ENCODE assay signal across 29 cellular contexts in genomic region chr6:51813904-51814303, GRCh38.
"Had no signal": no experiment of that assay in that cellular context is flagged by ENCODE, and none has a peak within 500 bp of the region (broad histone marks: within the 10 kb centered on the region; RNA-seq: fewer than 3 reads in every experiment).

No MANE protein-coding gene starts in this region.

- H3K27me3 Mint-ChIP-seq: natural killer cell treated with Interleukin-12 subunit alpha and Interleukin-12 subunit beta and Interleukin-15 and Interleukin-18, amount 100 ng/mL, for 72 hours; stimulated activated naive B cell treated with anti-CD40 and anti-IgM and Interleukin-4, amounts not matched to agents 10 μg/mL and 1 μg/mL and 100 μg/mL, for 72 hours had no signal

- H3K36me3 ChIP-seq: left lung, lower lobe of right lung, pancreas, prostate gland, stomach, thyroid gland, transverse colon, upper lobe of left lung had no signal

- DNase-seq: hypothalamus; immature natural killer cell; kidney; left colon; left lung; lower lobe of right lung; mesenchymal stem cell; naive thymus-derived CD4-positive, alpha-beta T cell; nucleus accumbens; pancreas; posterior cingulate gyrus; retina; right cardiac atrium; stimulated activated CD4-positive, alpha-beta T cell treated with anti-CD3 and anti-CD28 coated beads, Interleukin-12 subunit alpha, Interleukin-12 subunit beta, amount 100 ng/mL, for 4 hours; stimulated activated CD4-positive, alpha-beta T cell treated with anti-CD3 and anti-CD28 coated beads, Interleukin-15, amount 100 ng/mL, for 24 hours; stimulated activated CD4-positive, alpha-beta T cell treated with anti-CD3 and anti-CD28 coated beads, Interleukin-2, amount 100 ng/mL, for 24 hours; stimulated activated CD4-positive, alpha-beta T cell treated with anti-CD3 and anti-CD28 coated beads, Interleukin-4, amount 100 ng/mL, for 1 hour; stimulated activated naive B cell treated with anti-CD40 and anti-IgM and Interleukin-4, amounts not matched to agents 10 μg/mL and 1 μg/mL and 100 μg/mL, for 72 hours; stimulated activated naive CD8-positive, alpha-beta T cell treated with anti-CD3 and anti-CD28 coated beads, Interleukin-15, Interleukin-2, amounts not matched to agents 100 U/mL and 50 U/mL, for 24 hours; stomach; testis; thyroid gland; transverse colon; upper lobe of left lung had no signal

- H3K36me3 Mint-ChIP-seq: immature natural killer cell; naive thymus-derived CD4-positive, alpha-beta T cell; natural killer cell treated with Interleukin-12 subunit alpha and Interleukin-12 subunit beta and Interleukin-15 and Interleukin-18, amount 100 ng/mL, for 72 hours; stimulated activated naive B cell treated with anti-CD40 and anti-IgM and Interleukin-4, amounts not matched to agents 10 μg/mL and 1 μg/mL and 100 μg/mL, for 72 hours had no signal

- H3K4me3 Mint-ChIP-seq: immature natural killer cell; mesothelial cell of epicardium; naive thymus-derived CD4-positive, alpha-beta T cell; natural killer cell treated with Interleukin-12 subunit alpha and Interleukin-12 subunit beta and Interleukin-15 and Interleukin-18, amount 100 ng/mL, for 72 hours; stimulated activated naive B cell treated with anti-CD40 and anti-IgM and Interleukin-4, amounts not matched to agents 10 μg/mL and 1 μg/mL and 100 μg/mL, for 72 hours had no signal

- ATAC-seq: left colon; left lung; lower lobe of right lung; naive thymus-derived CD4-positive, alpha-beta T cell; natural killer cell treated with Interleukin-12 subunit alpha and Interleukin-12 subunit beta and Interleukin-15 and Interleukin-18, amount 100 ng/mL, for 72 hours; pancreas; right cardiac atrium; sciatic nerve; stimulated activated naive B cell treated with anti-CD40 and anti-IgM and Interleukin-4, amounts not matched to agents 10 μg/mL and 1 μg/mL and 100 μg/mL, for 72 hours; stimulated activated naive CD8-positive, alpha-beta T cell treated with anti-CD3 and anti-CD28 coated beads, Interleukin-15, Interleukin-2, amounts not matched to agents 100 U/mL and 50 U/mL, for 24 hours had no signal

- H3K4me1 ChIP-seq: left lung, lower lobe of right lung, pancreas, prostate gland, stomach, testis, thyroid gland, transverse colon, upper lobe of left lung had no signal

- H3K9me3 Mint-ChIP-seq: natural killer cell treated with Interleukin-12 subunit alpha and Interleukin-12 subunit beta and Interleukin-15 and Interleukin-18, amount 100 ng/mL, for 72 hours had no signal

- H3K27me3 ChIP-seq: left lung, pancreas, stomach, testis, thyroid gland, transverse colon, upper lobe of left lung had no signal

- H3K9me3 ChIP-seq: left lung, lower lobe of right lung, pancreas, prostate gland, testis, transverse colon, upper lobe of left lung had no signal

- H3K4me1 Mint-ChIP-seq: immature natural killer cell; naive thymus-derived CD4-positive, alpha-beta T cell; stimulated activated naive B cell treated with anti-CD40 and anti-IgM and Interleukin-4, amounts not matched to agents 10 μg/mL and 1 μg/mL and 100 μg/mL, for 72 hours had no signal

- H3K27ac ChIP-seq: left lung, lower lobe of right lung, pancreas, prostate gland, skin epidermis, stomach, testis, thyroid gland, transverse colon, upper lobe of left lung had no signal

- H3K27ac Mint-ChIP-seq: immature natural killer cell; mesothelial cell of epicardium; naive thymus-derived CD4-positive, alpha-beta T cell; natural killer cell treated with Interleukin-12 subunit alpha and Interleukin-12 subunit beta and Interleukin-15 and Interleukin-18, amount 100 ng/mL, for 72 hours; stimulated activated naive B cell treated with anti-CD40 and anti-IgM and Interleukin-4, amounts not matched to agents 10 μg/mL and 1 μg/mL and 100 μg/mL, for 72 hours had no signal

- H3K4me3 ChIP-seq: left lung, lower lobe of right lung, pancreas, prostate gland, skin epidermis, stomach, testis, thyroid gland, transverse colon, upper lobe of left lung had no signal
